ENCODE assay signal across 8 cellular contexts in the genomic region with DNA sequence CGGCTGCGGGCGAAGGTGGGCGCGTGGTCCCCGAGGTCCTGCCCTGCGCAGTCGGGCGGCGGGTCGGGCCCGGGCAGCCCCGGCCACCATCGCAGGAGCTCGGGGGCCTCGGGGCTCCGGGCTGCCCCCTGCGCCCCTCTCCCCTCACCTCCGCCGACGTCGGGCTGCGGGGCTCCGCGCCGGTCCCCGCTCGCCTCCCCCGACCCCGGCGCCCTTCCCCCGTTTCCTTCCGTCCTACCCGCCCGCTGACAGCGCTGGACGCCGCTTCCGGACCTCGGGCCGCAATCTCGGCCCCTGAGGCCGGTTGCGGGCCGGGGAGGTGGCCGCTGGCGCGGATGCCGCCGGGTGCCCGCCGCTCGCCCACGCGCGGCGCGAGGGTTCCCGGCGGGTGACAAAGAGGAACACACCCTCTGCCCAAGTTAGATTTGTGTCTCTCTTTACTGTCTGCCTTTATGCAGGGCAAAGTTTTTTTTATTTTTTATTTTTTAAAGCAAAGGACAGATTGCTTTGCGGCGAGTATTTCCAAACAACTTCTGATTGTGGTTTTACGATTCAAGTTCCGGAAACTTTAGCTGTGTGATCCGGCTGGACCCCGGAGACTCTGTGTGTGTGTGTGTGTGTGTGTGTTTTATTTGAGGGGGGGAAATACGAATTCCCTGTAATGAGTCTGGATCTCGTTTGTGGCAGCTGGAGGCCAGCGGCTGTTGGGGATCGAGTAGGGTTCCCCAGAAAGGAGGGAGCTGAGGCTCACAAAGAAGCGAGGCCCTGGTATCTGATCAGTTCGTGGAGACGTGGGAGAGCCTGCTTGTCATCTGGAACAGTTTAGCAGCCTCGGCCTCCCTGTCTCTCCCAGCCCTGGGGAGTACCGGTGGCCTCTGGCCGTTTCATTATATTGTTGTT. TPM values are rescaled to one million over a fixed set of nuclear protein-coding genes. Genes with fewer than 3 reads are reported as not detected.
A peak's percentile ranks its signal among the peaks of the same experiment; 100 is the strongest.
DNase-seq lines count a peak whose midpoint lies in the region; ATAC-seq and TF ChIP-seq lines count a peak whose summit lies in the region.

No MANE protein-coding gene starts in this region.

- H3K36me3 Mint-ChIP-seq in CD4-positive, CD25-positive, alpha-beta regulatory T cell = no peaks in the 10 kb centered on the region

- no peak overlapping the region for H3K27ac Mint-ChIP-seq in CD4-positive, CD25-positive, alpha-beta regulatory T cell

- H3K27ac ChIP-seq in CD4-positive, CD25-positive, alpha-beta regulatory T cell (ENCODE audit: insufficient read depth, low read length, poor library complexity, severe bottlenecking) = no peak overlapping the region

- H3K9me3 Mint-ChIP-seq in CD4-positive, CD25-positive, alpha-beta regulatory T cell = peaks cover 0 to 3% (median 0%) of the 10 kb centered on the region in 7 donors

- ATAC-seq in CD4-positive, CD25-positive, alpha-beta regulatory T cell (ENCODE audit: low read depth in 2 of 2) = no peak
- peak; percentile 6 for ATAC-seq in GM21423 (IDR thresholded peaks at IDR 0.05; ENCODE audit: unreplicated experiment)
- ATAC-seq in mucosa of descending colon = peak; percentile 2
- no peak for ATAC-seq in GM18520 (IDR thresholded peaks at IDR 0.05; ENCODE audit: unreplicated experiment)
- no peak for ATAC-seq in omental fat pad (ENCODE audit: low FRiP score)

- peaks cover 8% of the 10 kb centered on the region for H3K4me1 ChIP-seq in CD4-positive, CD25-positive, alpha-beta regulatory T cell (ENCODE audit: control insufficient read depth, insufficient read depth, low read length, poor library complexity, severe bottlenecking)
- H3K4me1 ChIP-seq in endocrine pancreas (ENCODE audit: control insufficient read depth, insufficient read depth, low read length) (no peaks in the 10 kb centered on the region), mucosa of descending colon (ENCODE audit: low read depth) (no peaks in the 10 kb centered on the region)

- peaks cover 0 to 22% (median 0%) of the 10 kb centered on the region in 4 donors for H3K4me1 Mint-ChIP-seq in CD4-positive, CD25-positive, alpha-beta regulatory T cell

- H3K4me3 ChIP-seq in CD4-positive, CD25-positive, alpha-beta regulatory T cell (ENCODE audit: low read depth, low read length) = no peak overlapping the region
- peak overlapping the region; percentile 50 for H3K4me3 ChIP-seq in endocrine pancreas (ENCODE audit: control insufficient read depth, insufficient read depth, low read length)
- H3K4me3 ChIP-seq in mucosa of descending colon = peak overlapping the region; percentile 74

- H3K4me3 Mint-ChIP-seq in CD4-positive, CD25-positive, alpha-beta regulatory T cell = peak overlapping the region in 3 of 4 donors; percentile 65 to 73 (median 73)

- no peak for DNase-seq in CD4-positive, CD25-positive, alpha-beta regulatory T cell
- DNase-seq in OCI-M1 (lab: John Stamatoyannopoulos, UW) (peak; percentile 34), mucosa of descending colon (peak in 2 of 3 donors; percentile 23 to 55), NCI-H1436 treated with DMSO at 0.1 percent for 48 hours (lab: John Stamatoyannopoulos, UW) (no peak), omental fat pad (ENCODE audit: low spot score) (no peak)

- H3K36me3 ChIP-seq in CD4-positive, CD25-positive, alpha-beta regulatory T cell (ENCODE audit: control insufficient read depth, insufficient read depth, low read length) = no peaks in the 10 kb centered on the region
- H3K36me3 ChIP-seq in endocrine pancreas (ENCODE audit: control insufficient read depth, insufficient read depth, low read length) = no peaks in the 10 kb centered on the region
- H3K36me3 ChIP-seq in mucosa of descending colon (ENCODE audit: low read depth) = no peaks in the 10 kb centered on the region

- H3K9ac ChIP-seq in endocrine pancreas (ENCODE audit: control insufficient read depth, insufficient read depth, low read length) = peak overlapping the region; percentile 63

- no peaks in the 10 kb centered on the region for H3K9me3 ChIP-seq in CD4-positive, CD25-positive, alpha-beta regulatory T cell (ENCODE audit: control insufficient read depth in 2 of 2, low read length in 2 of 2)
- no peaks in the 10 kb centered on the region for H3K9me3 ChIP-seq in endocrine pancreas (ENCODE audit: control insufficient read depth, low read length)
- no peaks in the 10 kb centered on the region for H3K9me3 ChIP-seq in mucosa of descending colon

- H3K27me3 Mint-ChIP-seq in CD4-positive, CD25-positive, alpha-beta regulatory T cell = peaks cover 74% of the 10 kb centered on the region

- H3K27me3 ChIP-seq in CD4-positive, CD25-positive, alpha-beta regulatory T cell (ENCODE audit: control insufficient read depth, insufficient read depth, low read length) = peaks cover 17% of the 10 kb centered on the region
- no peaks in the 10 kb centered on the region for H3K27me3 ChIP-seq in endocrine pancreas (ENCODE audit: control insufficient read depth, insufficient read depth, low read length)

- intact Hi-C loops in mucosa of descending colon (cut with DNase I, micrococcal nuclease) = no loop called here

- TF ChIP-seq CTCF in mucosa of descending colon (IDR thresholded peaks at IDR 0.05) (no peak), omental fat pad (IDR thresholded peaks at IDR 0.05) (no peak)

RNA-seq across cellular contexts. Expression of a gene that starts 1.0 kb away (rescaled TPM):
- total RNA-seq in CD4-positive, CD25-positive, alpha-beta regulatory T cell = 0.79 TPM
- under 1 TPM; 0.25 to 0.56 (median 0.44) TPM for polyA plus RNA-seq in CD4-positive, CD25-positive, alpha-beta regulatory T cell
- total RNA-seq in mucosa of descending colon (100 to 1,000 TPM in 1 of 3 donors, 10 to 100 TPM in 2; 44.4 to 111 (median 53.6) TPM), omental fat pad (10 to 100 TPM; 13.7 to 38.9 (median 30.2) TPM)

RNA-seq across cellular contexts. Expression of a gene that starts 33.2 kb away (rescaled TPM):
- total RNA-seq in CD4-positive, CD25-positive, alpha-beta regulatory T cell = not detected
- not detected for polyA plus RNA-seq in CD4-positive, CD25-positive, alpha-beta regulatory T cell
- total RNA-seq in mucosa of descending colon (not detected), omental fat pad (not detected)

Comparison
In these comparisons a context has a peak if more than half of its experiments do, and no peak if none do; other contexts are left out.
1. ATAC-seq: peak in GM21423 (single experiment) and mucosa of descending colon (single experiment); none in CD4-positive, CD25-positive, alpha-beta regulatory T cell (0 of 2), GM18520 (single experiment) and omental fat pad (single experiment).
2. DNase-seq: peak in OCI-M1 (single experiment) and mucosa of descending colon (2 of 3); none in CD4-positive, CD25-positive, alpha-beta regulatory T cell (0 of 3), NCI-H1436 treated with DMSO at 0.1 percent for 48 hours (single experiment) and omental fat pad (single experiment).